In genomic region chr21:46153259-46154154, GRCh38 we compare ENCODE assay signal across 1 cellular context.
TF ChIP-seq lines count a peak whose summit lies in the region.

No MANE protein-coding gene starts in this region.

TF ChIP-seq in HepG2, 621 proteins besides CTCF, POLR2A, EP300 and RAD21 (continued from another document and continues in another):
- no peak for TF ChIP-seq USF2 (IDR thresholded peaks at IDR 0.05; ENCODE audit: low read depth, low read length)
- TF ChIP-seq USF2 (CRISPR knock-in tag; IDR thresholded peaks at IDR 0.05; ENCODE audit: borderline replicate concordance), result no peak
- TF ChIP-seq ZSCAN25 (CRISPR knock-in tag; IDR thresholded peaks at IDR 0.05), result peak; percentile 71
- 0 out of 2 replicates have a peak, but pooled peaks have one; percentile 29 for TF ChIP-seq ZSCAN31 (CRISPR knock-in tag; IDR thresholded peaks at IDR 0.05; ENCODE audit: low read depth)
- no peak for TF ChIP-seq SIX4 (CRISPR knock-in tag; IDR thresholded peaks at IDR 0.05)
- 0 out of 2 replicates have a peak, but pooled peaks have one; percentile 60 for TF ChIP-seq REPIN1 (CRISPR knock-in tag; IDR thresholded peaks at IDR 0.05; ENCODE audit: borderline replicate concordance, low read depth)
- no peak for TF ChIP-seq SSRP1 (CRISPR knock-in tag; IDR thresholded peaks at IDR 0.05)
- TF ChIP-seq ZNF724P (CRISPR knock-in tag; IDR thresholded peaks at IDR 0.05; ENCODE audit: borderline replicate concordance), result no peak; the same call in 1 of the 2 replicates
- no peak for TF ChIP-seq STAT6 (CRISPR knock-in tag; IDR thresholded peaks at IDR 0.05; ENCODE audit: borderline replicate concordance)
- TF ChIP-seq ZNF292 (CRISPR knock-in tag; IDR thresholded peaks at IDR 0.05; ENCODE audit: borderline replicate concordance, low read depth), result no peak; the same call in 1 of the 2 replicates
- TF ChIP-seq PRMT3 (CRISPR knock-in tag; IDR thresholded peaks at IDR 0.05; ENCODE audit: borderline replicate concordance, low read depth), result no peak
- TF ChIP-seq ERF (CRISPR knock-in tag; IDR thresholded peaks at IDR 0.05), result peak; percentile 54
- TF ChIP-seq ZNF24 (IDR thresholded peaks at IDR 0.05), result no peak
- 0 out of 2 replicates have a peak, but pooled peaks have one; percentile 39 for TF ChIP-seq HNRNPL (IDR thresholded peaks at IDR 0.05; ENCODE audit: low read depth, low read length)
- TF ChIP-seq ZNF780A (CRISPR knock-in tag; IDR thresholded peaks at IDR 0.05), result no peak
- TF ChIP-seq RNF219 (CRISPR knock-in tag; IDR thresholded peaks at IDR 0.05), result no peak
- TF ChIP-seq KDM1A (CRISPR knock-in tag; IDR thresholded peaks at IDR 0.05), result no peak
- TF ChIP-seq CHCHD3 (CRISPR knock-in tag; IDR thresholded peaks at IDR 0.05), result no peak
- no peak for TF ChIP-seq MED8 (CRISPR knock-in tag; IDR thresholded peaks at IDR 0.05; ENCODE audit: insufficient replicate concordance)
- no peak for TF ChIP-seq KLF12 (CRISPR knock-in tag; IDR thresholded peaks at IDR 0.05; ENCODE audit: borderline replicate concordance)
- TF ChIP-seq HNRNPLL (IDR thresholded peaks at IDR 0.05; ENCODE audit: low read depth, low read length, poor library complexity, severe bottlenecking), result peak; percentile 60
- no peak for TF ChIP-seq NKX3-1 (CRISPR knock-in tag; IDR thresholded peaks at IDR 0.05)
- no peak for TF ChIP-seq ZSCAN29 (CRISPR knock-in tag; conservative IDR thresholded peaks at IDR 0.05)
- TF ChIP-seq ZBTB34 (CRISPR knock-in tag; IDR thresholded peaks at IDR 0.05), result no peak
- TF ChIP-seq MXD1 (CRISPR knock-in tag; IDR thresholded peaks at IDR 0.05), result peak; percentile 37; the same call in 1 of the 2 replicates
- no peak for TF ChIP-seq PPARG (CRISPR knock-in tag; conservative IDR thresholded peaks at IDR 0.05)
- no peak for TF ChIP-seq HMG20A (CRISPR knock-in tag; IDR thresholded peaks at IDR 0.05; ENCODE audit: borderline replicate concordance)
- TF ChIP-seq HIVEP1 (CRISPR knock-in tag; IDR thresholded peaks at IDR 0.05), result peak; percentile 19; the same call in 1 of the 2 replicates
- no peak for TF ChIP-seq ZFYVE20 (CRISPR knock-in tag; IDR thresholded peaks at IDR 0.05; ENCODE audit: borderline replicate concordance, low read depth)
- peak; percentile 42; the same call in 1 of the 2 replicates for TF ChIP-seq ZNF33B (CRISPR knock-in tag; IDR thresholded peaks at IDR 0.05)
- TF ChIP-seq BRF2 (CRISPR knock-in tag; IDR thresholded peaks at IDR 0.05), result no peak
- TF ChIP-seq ZFP37 (CRISPR knock-in tag; IDR thresholded peaks at IDR 0.05; ENCODE audit: borderline replicate concordance), result no peak
- TF ChIP-seq ZGPAT (CRISPR knock-in tag; IDR thresholded peaks at IDR 0.05), result peak; percentile 44; the same call in 1 of the 2 replicates
- TF ChIP-seq STAG1 (CRISPR knock-in tag; IDR thresholded peaks at IDR 0.05), result peak; percentile 48
- TF ChIP-seq ZMYM2 (CRISPR knock-in tag; IDR thresholded peaks at IDR 0.05), result peak; percentile 41; the same call in 1 of the 2 replicates
- TF ChIP-seq ZBTB25 (CRISPR knock-in tag; IDR thresholded peaks at IDR 0.05), result no peak
- TF ChIP-seq RFX1 (IDR thresholded peaks at IDR 0.05), result no peak
- TF ChIP-seq SUZ12 (IDR thresholded peaks at IDR 0.05; ENCODE audit: low read depth, low read length), result no peak
- TF ChIP-seq MYPOP (CRISPR knock-in tag; IDR thresholded peaks at IDR 0.05), result no peak; the same call in 1 of the 2 replicates
- peak; percentile 79 for TF ChIP-seq FOXC1 (CRISPR knock-in tag; IDR thresholded peaks at IDR 0.05; ENCODE audit: borderline replicate concordance)
- no peak for TF ChIP-seq AHDC1 (CRISPR knock-in tag; IDR thresholded peaks at IDR 0.05; ENCODE audit: borderline replicate concordance)
- no peak for TF ChIP-seq ZNF672 (CRISPR knock-in tag; IDR thresholded peaks at IDR 0.05)
- 0 out of 2 replicates have a peak, but pooled peaks have one; percentile 2 for TF ChIP-seq BHLHE40 (IDR thresholded peaks at IDR 0.05; ENCODE audit: low read length)
